Comparison of ENCODE assay signal across 1 cellular context in the genomic region with DNA sequence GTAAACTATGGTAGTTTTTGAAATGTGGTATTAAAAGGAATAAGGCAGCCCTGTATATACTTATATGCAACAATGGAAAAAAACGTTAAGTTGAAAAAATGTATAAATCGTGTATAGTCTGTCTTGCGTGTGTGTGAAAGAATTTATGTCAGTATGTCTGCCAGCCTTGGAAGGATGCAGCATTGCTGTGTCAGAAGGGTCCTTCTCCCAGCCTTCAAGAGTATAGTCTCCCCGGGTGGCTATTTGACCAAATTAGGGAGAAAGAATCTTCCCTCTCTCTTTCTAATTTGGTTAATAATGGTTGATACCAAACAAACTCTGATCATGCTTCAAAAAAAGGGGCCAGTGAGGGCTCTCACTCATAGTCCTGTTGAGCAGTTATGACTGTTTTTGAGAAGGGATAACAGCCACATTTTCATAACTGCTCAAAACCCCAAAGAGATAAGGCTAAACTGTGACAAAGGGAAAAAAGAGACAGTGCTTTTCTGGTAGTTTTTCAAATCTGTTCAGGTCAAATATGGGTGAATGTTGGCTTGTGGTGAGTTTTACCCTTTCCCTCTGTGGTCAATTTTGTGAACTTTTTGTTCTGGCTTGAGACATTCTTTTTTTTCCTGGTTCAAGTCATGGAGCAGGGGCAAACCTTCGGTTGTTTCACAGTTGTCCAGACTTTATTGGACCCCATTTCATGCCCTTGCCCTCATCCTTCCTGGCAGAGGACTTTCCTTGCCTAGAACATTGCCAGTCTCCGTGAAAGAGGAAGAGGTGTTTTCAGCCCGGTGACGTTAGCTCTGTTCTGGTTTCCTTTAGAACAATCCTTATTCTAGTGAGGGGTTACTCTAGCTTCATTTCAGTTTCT.
TF ChIP-seq lines count a peak whose summit lies in the region.

No MANE protein-coding gene starts in this region.

TF ChIP-seq in HepG2, 621 proteins besides CTCF, POLR2A, EP300 and RAD21:
- TF ChIP-seq, protein P1, sequence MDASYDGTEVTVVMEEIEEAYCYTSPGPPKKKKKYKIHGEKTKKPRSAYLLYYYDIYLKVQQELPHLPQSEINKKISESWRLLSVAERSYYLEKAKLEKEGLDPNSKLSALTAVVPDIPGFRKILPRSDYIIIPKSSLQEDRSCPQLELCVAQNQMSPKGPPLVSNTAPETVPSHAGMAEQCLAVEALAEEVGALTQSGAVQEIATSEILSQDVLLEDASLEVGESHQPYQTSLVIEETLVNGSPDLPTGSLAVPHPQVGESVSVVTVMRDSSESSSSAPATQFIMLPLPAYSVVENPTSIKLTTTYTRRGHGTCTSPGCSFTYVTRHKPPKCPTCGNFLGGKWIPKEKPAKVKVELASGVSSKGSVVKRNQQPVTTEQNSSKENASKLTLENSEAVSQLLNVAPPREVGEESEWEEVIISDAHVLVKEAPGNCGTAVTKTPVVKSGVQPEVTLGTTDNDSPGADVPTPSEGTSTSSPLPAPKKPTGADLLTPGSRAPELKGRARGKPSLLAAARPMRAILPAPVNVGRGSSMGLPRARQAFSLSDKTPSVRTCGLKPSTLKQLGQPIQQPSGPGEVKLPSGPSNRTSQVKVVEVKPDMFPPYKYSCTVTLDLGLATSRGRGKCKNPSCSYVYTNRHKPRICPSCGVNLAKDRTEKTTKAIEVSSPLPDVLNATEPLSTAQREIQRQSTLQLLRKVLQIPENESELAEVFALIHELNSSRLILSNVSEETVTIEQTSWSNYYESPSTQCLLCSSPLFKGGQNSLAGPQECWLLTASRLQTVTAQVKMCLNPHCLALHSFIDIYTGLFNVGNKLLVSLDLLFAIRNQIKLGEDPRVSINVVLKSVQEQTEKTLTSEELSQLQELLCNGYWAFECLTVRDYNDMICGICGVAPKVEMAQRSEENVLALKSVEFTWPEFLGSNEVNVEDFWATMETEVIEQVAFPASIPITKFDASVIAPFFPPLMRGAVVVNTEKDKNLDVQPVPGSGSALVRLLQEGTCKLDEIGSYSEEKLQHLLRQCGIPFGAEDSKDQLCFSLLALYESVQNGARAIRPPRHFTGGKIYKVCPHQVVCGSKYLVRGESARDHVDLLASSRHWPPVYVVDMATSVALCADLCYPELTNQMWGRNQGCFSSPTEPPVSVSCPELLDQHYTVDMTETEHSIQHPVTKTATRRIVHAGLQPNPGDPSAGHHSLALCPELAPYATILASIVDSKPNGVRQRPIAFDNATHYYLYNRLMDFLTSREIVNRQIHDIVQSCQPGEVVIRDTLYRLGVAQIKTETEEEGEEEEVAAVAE (CRISPR knock-in tag; IDR thresholded peaks at IDR 0.05; ENCODE audit: borderline replicate concordance), result no peak
- TF ChIP-seq ZNF619 (CRISPR knock-in tag; IDR thresholded peaks at IDR 0.05) (no peak), ZNF564 (CRISPR knock-in tag; IDR thresholded peaks at IDR 0.05) (no peak), NFKBIZ (CRISPR knock-in tag; IDR thresholded peaks at IDR 0.05) (no peak)
- TF ChIP-seq, protein P2, sequence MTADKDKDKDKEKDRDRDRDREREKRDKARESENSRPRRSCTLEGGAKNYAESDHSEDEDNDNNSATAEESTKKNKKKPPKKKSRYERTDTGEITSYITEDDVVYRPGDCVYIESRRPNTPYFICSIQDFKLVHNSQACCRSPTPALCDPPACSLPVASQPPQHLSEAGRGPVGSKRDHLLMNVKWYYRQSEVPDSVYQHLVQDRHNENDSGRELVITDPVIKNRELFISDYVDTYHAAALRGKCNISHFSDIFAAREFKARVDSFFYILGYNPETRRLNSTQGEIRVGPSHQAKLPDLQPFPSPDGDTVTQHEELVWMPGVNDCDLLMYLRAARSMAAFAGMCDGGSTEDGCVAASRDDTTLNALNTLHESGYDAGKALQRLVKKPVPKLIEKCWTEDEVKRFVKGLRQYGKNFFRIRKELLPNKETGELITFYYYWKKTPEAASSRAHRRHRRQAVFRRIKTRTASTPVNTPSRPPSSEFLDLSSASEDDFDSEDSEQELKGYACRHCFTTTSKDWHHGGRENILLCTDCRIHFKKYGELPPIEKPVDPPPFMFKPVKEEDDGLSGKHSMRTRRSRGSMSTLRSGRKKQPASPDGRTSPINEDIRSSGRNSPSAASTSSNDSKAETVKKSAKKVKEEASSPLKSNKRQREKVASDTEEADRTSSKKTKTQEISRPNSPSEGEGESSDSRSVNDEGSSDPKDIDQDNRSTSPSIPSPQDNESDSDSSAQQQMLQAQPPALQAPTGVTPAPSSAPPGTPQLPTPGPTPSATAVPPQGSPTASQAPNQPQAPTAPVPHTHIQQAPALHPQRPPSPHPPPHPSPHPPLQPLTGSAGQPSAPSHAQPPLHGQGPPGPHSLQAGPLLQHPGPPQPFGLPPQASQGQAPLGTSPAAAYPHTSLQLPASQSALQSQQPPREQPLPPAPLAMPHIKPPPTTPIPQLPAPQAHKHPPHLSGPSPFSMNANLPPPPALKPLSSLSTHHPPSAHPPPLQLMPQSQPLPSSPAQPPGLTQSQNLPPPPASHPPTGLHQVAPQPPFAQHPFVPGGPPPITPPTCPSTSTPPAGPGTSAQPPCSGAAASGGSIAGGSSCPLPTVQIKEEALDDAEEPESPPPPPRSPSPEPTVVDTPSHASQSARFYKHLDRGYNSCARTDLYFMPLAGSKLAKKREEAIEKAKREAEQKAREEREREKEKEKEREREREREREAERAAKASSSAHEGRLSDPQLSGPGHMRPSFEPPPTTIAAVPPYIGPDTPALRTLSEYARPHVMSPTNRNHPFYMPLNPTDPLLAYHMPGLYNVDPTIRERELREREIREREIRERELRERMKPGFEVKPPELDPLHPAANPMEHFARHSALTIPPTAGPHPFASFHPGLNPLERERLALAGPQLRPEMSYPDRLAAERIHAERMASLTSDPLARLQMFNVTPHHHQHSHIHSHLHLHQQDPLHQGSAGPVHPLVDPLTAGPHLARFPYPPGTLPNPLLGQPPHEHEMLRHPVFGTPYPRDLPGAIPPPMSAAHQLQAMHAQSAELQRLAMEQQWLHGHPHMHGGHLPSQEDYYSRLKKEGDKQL (CRISPR knock-in tag; IDR thresholded peaks at IDR 0.05; ENCODE audit: low read depth), result no peak
- TF ChIP-seq, protein P3, sequence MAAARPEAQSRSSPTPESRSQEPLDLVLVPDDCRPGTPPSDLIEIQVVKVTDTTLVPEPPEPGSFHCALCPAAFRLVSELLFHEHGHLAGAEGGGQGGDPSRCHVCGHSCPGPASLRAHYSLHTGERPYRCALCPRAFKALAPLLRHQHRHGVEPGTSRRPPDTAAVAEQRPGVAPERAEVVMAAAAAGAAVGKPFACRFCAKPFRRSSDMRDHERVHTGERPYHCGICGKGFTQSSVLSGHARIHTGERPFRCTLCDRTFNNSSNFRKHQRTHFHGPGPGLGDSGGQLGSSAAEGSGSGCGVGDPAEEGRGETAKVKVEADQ (CRISPR knock-in tag; IDR thresholded peaks at IDR 0.05; ENCODE audit: borderline replicate concordance), result no peak
- TF ChIP-seq, protein P4, sequence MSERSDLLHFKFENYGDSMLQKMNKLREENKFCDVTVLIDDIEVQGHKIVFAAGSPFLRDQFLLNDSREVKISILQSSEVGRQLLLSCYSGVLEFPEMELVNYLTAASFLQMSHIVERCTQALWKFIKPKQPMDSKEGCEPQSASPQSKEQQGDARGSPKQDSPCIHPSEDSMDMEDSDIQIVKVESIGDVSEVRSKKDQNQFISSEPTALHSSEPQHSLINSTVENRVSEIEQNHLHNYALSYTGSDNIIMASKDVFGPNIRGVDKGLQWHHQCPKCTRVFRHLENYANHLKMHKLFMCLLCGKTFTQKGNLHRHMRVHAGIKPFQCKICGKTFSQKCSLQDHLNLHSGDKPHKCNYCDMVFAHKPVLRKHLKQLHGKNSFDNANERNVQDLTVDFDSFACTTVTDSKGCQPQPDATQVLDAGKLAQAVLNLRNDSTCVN (CRISPR knock-in tag; IDR thresholded peaks at IDR 0.05; ENCODE audit: borderline replicate concordance), result no peak
TF ChIP-seq in HepG2: peak in this region for 0.
